Comparison of ENCODE assay signal across 8 cellular contexts in the genomic region with DNA sequence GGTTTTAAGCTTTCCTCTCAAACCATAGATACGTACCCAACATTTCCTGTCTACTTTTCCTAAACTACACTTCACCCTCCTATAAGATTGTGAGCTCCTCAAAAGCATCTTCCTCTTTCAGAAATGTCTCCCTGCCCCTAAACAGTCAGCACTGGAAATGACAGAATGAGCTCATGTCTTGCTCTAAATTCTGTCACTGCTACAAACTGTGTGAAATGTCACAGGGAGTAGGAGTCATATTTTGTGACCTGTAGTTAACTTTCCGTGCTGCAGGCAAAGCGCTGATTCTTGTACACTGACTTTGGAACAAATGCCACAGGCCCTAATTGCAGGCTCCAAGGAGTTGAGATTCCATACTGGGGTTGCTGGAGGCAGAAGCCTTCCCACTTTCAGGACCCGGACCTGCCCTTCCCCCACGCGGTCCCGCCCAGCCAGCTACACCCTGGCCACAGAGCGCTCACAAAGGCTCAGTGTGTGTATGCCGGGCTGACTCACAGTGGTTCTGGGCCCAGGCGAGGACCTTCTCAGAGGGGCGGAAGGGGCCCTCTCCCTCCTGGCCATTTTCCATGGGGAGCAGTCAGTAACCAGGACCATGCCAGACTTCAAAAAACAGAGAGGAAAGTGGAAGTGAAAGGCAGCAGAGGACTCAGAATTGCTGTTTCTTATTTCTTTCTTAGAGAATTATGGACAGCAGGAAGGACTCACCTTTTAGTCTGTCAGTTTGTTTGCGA. TPM values are rescaled to one million over a fixed set of nuclear protein-coding genes. Genes with fewer than 3 reads are reported as not detected.
A peak's percentile ranks its signal among the peaks of the same experiment; 100 is the strongest.
DNase-seq lines count a peak whose midpoint lies in the region; ATAC-seq and TF ChIP-seq lines count a peak whose summit lies in the region.

No MANE protein-coding gene starts in this region.

- peak overlapping the region; percentile 10; the same call in 1 of the 2 replicates for H3K27ac ChIP-seq in VCaP
- H3K27ac ChIP-seq in skin epidermis, result peak overlapping the region in 20 of 21 experiments; percentile 48 to 97 (median 82)

- peak; percentile 91 for DNase-seq in Ammon's horn (ENCODE audit: low spot score)
- DNase-seq in T47D (ENCODE audit: low read depth in 1 of 2, low spot score in 1 of 2), result peak; percentile 52 to 90
- DNase-seq in inferior parietal cortex (ENCODE audit: extremely low spot score), result peak; percentile 72
- no peak for DNase-seq in DMS153 (lab: John Stamatoyannopoulos, UW)

- peak overlapping the region in 2 of 3 donors; percentile 18 to 89 for H3K27ac Mint-ChIP-seq in IgD-negative memory B cell

- ATAC-seq in HG03280 (IDR thresholded peaks at IDR 0.05; ENCODE audit: unreplicated experiment), result no peak

- H3K36me3 Mint-ChIP-seq in IgD-negative memory B cell, result peaks cover 2% of the 10 kb centered on the region

- in situ Hi-C loops in T47D (cut with HindIII; ENCODE audit: low pct_unique_long_range_greater_than_20kb, low sequenced_read_pairs), result no loop called here

- peaks cover 9 to 14% (median 12%) of the 10 kb centered on the region in 3 donors for H3K4me1 Mint-ChIP-seq in IgD-negative memory B cell

- peak overlapping the region in 3 of 4 donors; percentile 2 to 86 (median 82) for H3K4me3 Mint-ChIP-seq in IgD-negative memory B cell

- H3K27me3 Mint-ChIP-seq in IgD-negative memory B cell, result peaks cover 15% of the 10 kb centered on the region

- peak overlapping the region in 1 of 7 experiments; percentile 3 for H3K4me3 ChIP-seq in skin epidermis

- H3K9me3 Mint-ChIP-seq in IgD-negative memory B cell, result no peaks in the 10 kb centered on the region

- TF ChIP-seq CTCF in VCaP (conservative IDR thresholded peaks at IDR 0.05), result no peak

RNA-seq across cellular contexts. Expression of a gene that starts 24.1 kb away (rescaled TPM):
- 2.2 TPM for polyA plus RNA-seq in IgD-negative memory B cell

RNA-seq across cellular contexts. Expression of a gene that starts 41.1 kb away (rescaled TPM):
- not detected for polyA plus RNA-seq in IgD-negative memory B cell
